Comparison of ENCODE assay signal across 1 cellular context in genomic region chr19:8307965-8308866, GRCh38.
TF ChIP-seq lines count a peak whose summit lies in the region.

Gene CD320 (minus strand): TSS chr19:8308358. CDS start chr19:8308290, 68 bp downstream.

TF ChIP-seq in WTC11, 78 proteins besides CTCF, POLR2A, EP300 and RAD21 (continued from another document):
- 0 out of 2 replicates have a peak, but pooled peaks have one; percentile 80 for TF ChIP-seq ZNF138 (CRISPR knock-in tag; conservative IDR thresholded peaks at IDR 0.05)
- TF ChIP-seq FOXP1 (CRISPR knock-in tag; IDR thresholded peaks at IDR 0.05; ENCODE audit: borderline replicate concordance) = peak; percentile 92; the same call in 1 of the 2 replicates
- TF ChIP-seq ZMAT4 (CRISPR knock-in tag; IDR thresholded peaks at IDR 0.05) = peak; percentile 35; the same call in 1 of the 2 replicates
